In genomic region chr14:67683821-67684220, GRCh38 we compare ENCODE assay signal across 29 cellular contexts. TPM values are rescaled to one million over a fixed set of nuclear protein-coding genes. Genes with fewer than 3 reads are reported as not detected.
DNase-seq lines count a peak whose midpoint lies in the region; ATAC-seq and TF ChIP-seq lines count a peak whose summit lies in the region.
"Had no signal": no experiment of that assay in that cellular context is flagged by ENCODE, and none has a peak within 500 bp of the region (broad histone marks: within the 10 kb centered on the region; RNA-seq: fewer than 3 reads in every experiment).

No MANE protein-coding gene starts in this region.

- no peaks in the 10 kb centered on the region for H3K9me3 ChIP-seq in Panc1 (ENCODE audit: control insufficient read depth, insufficient read depth, low read depth, low read length)
- H3K9me3 ChIP-seq: colonic mucosa, left ventricle myocardium inferior, right lobe of liver, SJSA1, stomach, thyroid gland, uterus had no signal

- H3K27ac ChIP-seq in Panc1 (ENCODE audit: low read length) (no peak overlapping the region), caudate nucleus (ENCODE audit: low read depth, low read length) (peak overlapping the region; percentile 29)
- H3K27ac ChIP-seq: colonic mucosa, epithelial cell of prostate, left ventricle myocardium inferior, right lobe of liver, SJSA1, stomach, thyroid gland, uterus had no signal

- DNase-seq in activated T-cell treated with anti-CD3 and anti-CD28 coated beads, Interleukin-2, amount 50 U/mL, for 24 hours: no peak
- no peak for DNase-seq in activated T-cell treated with anti-CD3 and anti-CD28 coated beads, Interleukin-2, amount 50 U/mL, for 48 hours
- DNase-seq in Panc1 (ENCODE audit: low read depth, low spot score): no peak
- no peak for DNase-seq in caudate nucleus (lab: John Stamatoyannopoulos, UW)
- no peak for DNase-seq in mesothelial cell of epicardium (ENCODE audit: low spot score in 2 of 2, unreplicated experiment in 2 of 2)
- no peak for DNase-seq in central memory CD4-positive, alpha-beta T cell
- DNase-seq in activated CD4-positive, alpha-beta T cell treated with anti-CD3 and anti-CD28 coated beads for 4 hours: no peak
- DNase-seq: activated CD4-positive, alpha-beta T cell treated with anti-CD3 and anti-CD28 coated beads, Interleukin-2, amount 50 U/mL, for 4 hours; activated CD4-positive, CD25-positive, alpha-beta regulatory T cell; activated gamma-delta T cell; colonic mucosa; effector CD4-positive, alpha-beta T cell; GOT3; immature natural killer cell; left ventricle myocardium inferior; NCI-H1105; NCI-H187; right lobe of liver; RPMI8226; stomach; thyroid gland; uterus had no signal

- TF ChIP-seq CTCF in Panc1 (IDR thresholded peaks at IDR 0.05) (no peak), mesothelial cell of epicardium (IDR thresholded peaks at IDR 0.05; ENCODE audit: unreplicated experiment) (no peak)

- intact Hi-C loops in Panc1 (cut with micrococcal nuclease; ENCODE audit: unreplicated experiment): no loop called here

- POLR2A ChIA-PET in Panc1 (lab: Charles Lee): no interaction called here

- H3K27ac Mint-ChIP-seq in activated T-cell treated with anti-CD3 and anti-CD28 coated beads, Interleukin-2, amount 50 U/mL, for 24 hours: peak overlapping the region; percentile 37
- H3K27ac Mint-ChIP-seq in mesothelial cell of epicardium: peak overlapping the region; percentile 33

- peaks cover 94% of the 10 kb centered on the region for H3K36me3 Mint-ChIP-seq in activated T-cell treated with anti-CD3 and anti-CD28 coated beads, Interleukin-2, amount 50 U/mL, for 24 hours (ENCODE audit: low read depth)
- peaks cover 53% of the 10 kb centered on the region for H3K36me3 Mint-ChIP-seq in mesothelial cell of epicardium

- H3K4me1 ChIP-seq in Panc1 (ENCODE audit: control insufficient read depth, insufficient read depth, low read length): no peaks in the 10 kb centered on the region
- H3K4me1 ChIP-seq: colonic mucosa, right lobe of liver, SJSA1, thyroid gland, uterus had no signal

- CTCF ChIA-PET in Panc1 (lab: Charles Lee): interaction anchor here (0.7 kb wide), 1 partner anchor 54 kb away, joined by 5 read pairs; no protein-coding TSS in a partner anchor

- H3K27me3 Mint-ChIP-seq in activated T-cell treated with anti-CD3 and anti-CD28 coated beads, Interleukin-2, amount 50 U/mL, for 24 hours: no peaks in the 10 kb centered on the region
- no peaks in the 10 kb centered on the region for H3K27me3 Mint-ChIP-seq in mesothelial cell of epicardium (ENCODE audit: low read depth)

- no peak overlapping the region for H3K4me3 Mint-ChIP-seq in activated T-cell treated with anti-CD3 and anti-CD28 coated beads, Interleukin-2, amount 50 U/mL, for 24 hours
- H3K4me3 Mint-ChIP-seq in mesothelial cell of epicardium: no peak overlapping the region
- H3K4me3 Mint-ChIP-seq: immature natural killer cell had no signal

- TSS peak; percentile 6 for BruUV-seq in Panc1 (replicated peaks; lab: Mats Ljungman, UMichigan)

- H3K36me3 ChIP-seq in Panc1 (ENCODE audit: control insufficient read depth, insufficient read depth, low read length): peaks cover 6% of the 10 kb centered on the region; the same call in 1 of the 2 replicates
- H3K36me3 ChIP-seq: colonic mucosa, uterus had no signal

- in situ Hi-C loops in Panc1 (cut with HindIII; ENCODE audit: low pct_unique_long_range_greater_than_20kb, low sequenced_read_pairs): no loop called here

- H3K4me1 Mint-ChIP-seq in activated T-cell treated with anti-CD3 and anti-CD28 coated beads, Interleukin-2, amount 50 U/mL, for 24 hours (ENCODE audit: low read depth): peaks cover 35% of the 10 kb centered on the region
- peaks cover 6% of the 10 kb centered on the region for H3K4me1 Mint-ChIP-seq in mesothelial cell of epicardium
- H3K4me1 Mint-ChIP-seq: immature natural killer cell had no signal

- H3K4me3 ChIP-seq in Panc1 (ENCODE audit: low read depth in 2 of 2, low read length in 2 of 2): no peak overlapping the region
- H3K4me3 ChIP-seq: colonic mucosa, left ventricle myocardium inferior, right lobe of liver, SJSA1, stomach, thyroid gland, uterus had no signal

- ATAC-seq in Panc1 (no peak), GM21825 (IDR thresholded peaks at IDR 0.05; ENCODE audit: unreplicated experiment) (no peak)

- no peaks in the 10 kb centered on the region for H3K9me3 Mint-ChIP-seq in activated T-cell treated with anti-CD3 and anti-CD28 coated beads, Interleukin-2, amount 50 U/mL, for 24 hours
- no peaks in the 10 kb centered on the region for H3K9me3 Mint-ChIP-seq in mesothelial cell of epicardium
- H3K9me3 Mint-ChIP-seq: immature natural killer cell had no signal

- H3K27me3 ChIP-seq in Panc1 (ENCODE audit: control insufficient read depth, insufficient read depth, low read length): no peaks in the 10 kb centered on the region
- H3K27me3 ChIP-seq: colonic mucosa, right lobe of liver, SJSA1, stomach, thyroid gland, uterus had no signal

RNA-seq across cellular contexts. Expression of gene VTI1B, which starts 9.4 kb away (rescaled TPM):
- total RNA-seq in Panc1 (2021; ENCODE audit: unreplicated experiment) (84.9 TPM), mesothelial cell of epicardium (75.7 to 95.0 TPM (median 88.9 TPM) in 3 replicates)
- 77.0 TPM for polyA plus RNA-seq in Panc1 (2012; ENCODE audit: insufficient read length)

RNA-seq across cellular contexts. Expression of gene RDH11, which starts 11.7 kb away (rescaled TPM):
- total RNA-seq in Panc1 (2021; ENCODE audit: unreplicated experiment) (45.1 TPM), mesothelial cell of epicardium (55.3 to 56.1 TPM (median 55.6 TPM) in 3 replicates)
- 44.7 TPM for polyA plus RNA-seq in Panc1 (2012; ENCODE audit: insufficient read length)

RNA-seq across cellular contexts. Expression of gene RDH12, which starts 17.9 kb away (rescaled TPM):
- total RNA-seq in Panc1 (2021; ENCODE audit: unreplicated experiment) (not detected), mesothelial cell of epicardium (not detected in 3 replicates)
- not detected for polyA plus RNA-seq in Panc1 (2012; ENCODE audit: insufficient read length)
- total RNA-seq: colonic mucosa, glomerular endothelial cell, left ventricle myocardium inferior, mesenteric fat pad, myocyte, NCI-H460, SJSA1, uterus had no signal
